ENCODE assay signal across 8 cellular contexts in the genomic region with DNA sequence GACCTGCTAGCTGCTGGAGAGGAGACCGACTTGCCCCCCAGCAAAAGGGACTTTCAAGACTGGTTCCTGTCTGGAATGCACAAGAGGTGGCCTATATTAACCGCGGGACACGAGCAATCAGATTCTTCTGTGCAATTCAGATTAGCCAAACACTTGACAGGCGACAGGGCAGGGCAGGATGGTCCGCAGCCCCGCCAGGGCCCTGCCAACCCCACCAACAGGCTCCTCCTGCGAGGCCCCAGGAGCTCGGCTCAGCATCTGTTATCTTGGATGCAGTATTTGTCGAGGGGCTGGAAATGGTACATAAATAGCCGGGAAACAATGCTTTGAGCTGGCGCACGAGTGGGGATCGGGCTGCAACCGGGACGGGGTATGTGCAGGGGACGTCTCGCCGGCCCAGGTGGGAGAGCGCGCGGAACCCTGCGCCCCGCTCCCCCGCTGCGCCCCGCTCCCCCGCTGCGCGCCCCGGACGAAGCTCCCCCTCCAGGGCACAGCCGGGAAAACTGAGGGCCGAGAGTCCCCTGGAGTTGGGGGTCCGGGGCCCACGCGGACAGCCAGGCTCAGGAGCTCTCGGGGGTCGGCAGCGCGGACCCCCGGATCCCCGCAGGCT. TPM values are rescaled to one million over a fixed set of nuclear protein-coding genes. Genes with fewer than 3 reads are reported as not detected.
A peak's percentile ranks its signal among the peaks of the same experiment; 100 is the strongest.
DNase-seq lines count a peak whose midpoint lies in the region; ATAC-seq and TF ChIP-seq lines count a peak whose summit lies in the region.

No MANE protein-coding gene starts in this region.

- no peak for TF ChIP-seq POLR2A in body of pancreas (IDR thresholded peaks at IDR 0.05)

- peak overlapping the region; percentile 92 for H3K4me3 Mint-ChIP-seq in neural crest cell

- ATAC-seq in body of pancreas, result no peak
- no peak for ATAC-seq in HG03521 (IDR thresholded peaks at IDR 0.05; ENCODE audit: unreplicated experiment)

- no peaks in the 10 kb centered on the region for H3K9me3 Mint-ChIP-seq in neural crest cell

- H3K9me3 ChIP-seq in DOHH2 (ENCODE audit: control insufficient read depth, insufficient read depth, low read length), result no peaks in the 10 kb centered on the region; the same call in 1 of the 2 replicates
- no peaks in the 10 kb centered on the region for H3K9me3 ChIP-seq in effector memory CD4-positive, alpha-beta T cell (ENCODE audit: control insufficient read depth, low read length)
- H3K9me3 ChIP-seq in body of pancreas, result no peaks in the 10 kb centered on the region

- no peaks in the 10 kb centered on the region for H3F3A ChIP-seq in DOHH2 (ENCODE audit: control insufficient read depth, insufficient read depth)

- no peaks in the 10 kb centered on the region for H3K36me3 Mint-ChIP-seq in neural crest cell (ENCODE audit: low read depth)

- H3K4me1 ChIP-seq in DOHH2 (ENCODE audit: control insufficient read depth, low read length) (no peaks in the 10 kb centered on the region), body of pancreas (peaks cover 17% of the 10 kb centered on the region)
- H3K4me1 ChIP-seq in effector memory CD4-positive, alpha-beta T cell (ENCODE audit: control insufficient read depth, insufficient read depth, low read length, poor library complexity, severe bottlenecking), result peaks cover 12% of the 10 kb centered on the region

- H3K4me1 Mint-ChIP-seq in neural crest cell, result peaks cover 33% of the 10 kb centered on the region

- no peaks in the 10 kb centered on the region for H3K79me2 ChIP-seq in DOHH2 (ENCODE audit: control insufficient read depth, low read length)

- H3K4me2 ChIP-seq in DOHH2 (ENCODE audit: low read length), result peak overlapping the region; percentile 51

- H3K9me2 ChIP-seq in DOHH2 (replicated peaks; ENCODE audit: control insufficient read depth, low read length), result no peaks in the 10 kb centered on the region

- no peaks in the 10 kb centered on the region for H4K20me1 ChIP-seq in DOHH2 (ENCODE audit: control insufficient read depth, insufficient read depth, low read depth, low read length)

- H3K27me3 ChIP-seq in DOHH2 (ENCODE audit: control insufficient read depth, low read length) (peaks cover 13% of the 10 kb centered on the region), body of pancreas (no peaks in the 10 kb centered on the region)
- peaks cover 10% of the 10 kb centered on the region for H3K27me3 ChIP-seq in effector memory CD4-positive, alpha-beta T cell (replicated peaks; ENCODE audit: control insufficient read depth, insufficient read depth, low read length, poor library complexity, severe bottlenecking)

- intact Hi-C loops in body of pancreas (cut with DNase I), result no loop called here

- peaks cover 3% of the 10 kb centered on the region for H3K27me3 Mint-ChIP-seq in neural crest cell (ENCODE audit: low read depth)

- H3K36me3 ChIP-seq in DOHH2 (ENCODE audit: control insufficient read depth, low read length) (no peaks in the 10 kb centered on the region), body of pancreas (replicated peaks in 1 of 2; ENCODE audit: insufficient read depth in 1 of 2, low read depth in 2 of 2) (no peaks in the 10 kb centered on the region)
- no peaks in the 10 kb centered on the region for H3K36me3 ChIP-seq in effector memory CD4-positive, alpha-beta T cell (ENCODE audit: control insufficient read depth, insufficient read depth, low read length)

- WGBS in body of pancreas, 2 donors, result 2 to 3% methylated on average over 4 to 37 of the region's 43 CpGs

- no peak for TF ChIP-seq CTCF in DOHH2 (IDR thresholded peaks at IDR 0.05; ENCODE audit: low read depth, low read length, poor library complexity, severe bottlenecking)
- TF ChIP-seq CTCF in neural crest cell (conservative IDR thresholded peaks at IDR 0.05), result no peak
- no peak for TF ChIP-seq CTCF in body of pancreas (IDR thresholded peaks at IDR 0.05)

- H3K4me3 ChIP-seq in DOHH2 (ENCODE audit: low read length), result peak overlapping the region; percentile 38; the same call in 1 of the 2 replicates
- H3K4me3 ChIP-seq in effector memory CD4-positive, alpha-beta T cell (ENCODE audit: insufficient read depth, low read depth, low read length, poor library complexity, severe bottlenecking), result peak overlapping the region; percentile 45
- H3K4me3 ChIP-seq in body of pancreas, result peak overlapping the region in 1 of 2 donors; percentile 14

- H3K27ac ChIP-seq in DOHH2 (ENCODE audit: low read depth, low read length) (no peak overlapping the region), body of pancreas (no peak overlapping the region)
- H3K27ac ChIP-seq in effector memory CD4-positive, alpha-beta T cell (ENCODE audit: insufficient read depth, low read length, poor library complexity, severe bottlenecking), result no peak overlapping the region

- peak overlapping the region; percentile 96 for H3K27ac Mint-ChIP-seq in neural crest cell (ENCODE audit: unreplicated experiment)

- DNase-seq in NCI-H2227 treated with DMSO at 0.1 percent for 48 hours (lab: John Stamatoyannopoulos, UW) (peak; percentile 5), neural crest cell (ENCODE audit: low read depth, low spot score) (no peak), body of pancreas (no peak), GM03348 (ENCODE audit: low spot score) (no peak), SHP77 (lab: John Stamatoyannopoulos, UW) (no peak)
- no peak for DNase-seq in effector memory CD4-positive, alpha-beta T cell

RNA-seq across cellular contexts. Expression of gene RADIL, which starts 0.7 kb away (rescaled TPM):
- 12.2 and 13.8 TPM in 2 replicates for total RNA-seq in neural crest cell
- total RNA-seq in body of pancreas, result 10 to 100 TPM in 1 of 2 donors, 1 to 10 TPM in 1; 2.1 to 29.0 TPM

RNA-seq across cellular contexts. Expression of gene PAPOLB, which starts 21.0 kb away (rescaled TPM):
- total RNA-seq in neural crest cell, result 0.23 and 0.26 TPM in 2 replicates
- total RNA-seq in body of pancreas, result under 1 TPM in 1 of 2 donors, not detected in 1; under 0.01 TPM
